ENCODE assay signal across 8 cellular contexts in genomic region chr11:45803981-45804805, GRCh38. TPM values are rescaled to one million over a fixed set of nuclear protein-coding genes. Genes with fewer than 3 reads are reported as not detected.
DNase-seq lines count a peak whose midpoint lies in the region; ATAC-seq and TF ChIP-seq lines count a peak whose summit lies in the region.

No MANE protein-coding gene starts in this region.

- peak; percentile 49 for ATAC-seq in DND-41 (ENCODE audit: insufficient read depth, low read depth)
- ATAC-seq in right lobe of liver, result peak; percentile 37 to 73 (median 66)
- no peak for ATAC-seq in HG03342 (IDR thresholded peaks at IDR 0.05; ENCODE audit: unreplicated experiment)

- peaks cover 8% of the 10 kb centered on the region for H4K20me1 ChIP-seq in DND-41 (ENCODE audit: insufficient read depth, low read length)

- H3K9me3 ChIP-seq in DND-41 (ENCODE audit: insufficient read depth, low read length, severe bottlenecking) (no peaks in the 10 kb centered on the region), HEK293 (ENCODE audit: control insufficient read depth, insufficient read depth, low read depth, low read length) (no peaks in the 10 kb centered on the region), right lobe of liver (no peaks in the 10 kb centered on the region)

- H3K4me1 ChIP-seq in DND-41 (ENCODE audit: insufficient read depth, low read length), result peaks cover 49% of the 10 kb centered on the region
- peaks cover 5% of the 10 kb centered on the region for H3K4me1 ChIP-seq in HEK293 (ENCODE audit: control insufficient read depth, insufficient read depth, low read length)
- peaks cover 0 to 55% (median 24%) of the 10 kb centered on the region in 4 donors for H3K4me1 ChIP-seq in right lobe of liver

- TF ChIP-seq POLR2A in right lobe of liver (IDR thresholded peaks at IDR 0.05), result peak; percentile 90

- POLR2A ChIA-PET in HEK293 (lab: Yijun Ruan, JAX), result interaction anchor here (1.8 to 2.2 kb wide), 2 partner anchors 12 to 43 kb away, joined by 6 to 8 read pairs; partner anchors contain the start of gene CRY2

- intact Hi-C loops in right lobe of liver (cut with DNase I), result no loop called here

- DNase-seq in DND-41, result peak; percentile 70
- peak; percentile 40 for DNase-seq in NCI-H2171 (lab: John Stamatoyannopoulos, UW)
- DNase-seq in activated CD4-positive, alpha-beta T cell treated with anti-CD3 and anti-CD28 coated beads, Interleukin-2, amount 50 U/mL, for 4 hours, result peak; percentile 29 to 40
- DNase-seq in dermis blood vessel endothelial cell, result peak; percentile 47
- peak; percentile 87 to 94 (median 90) for DNase-seq in right lobe of liver
- peak; percentile 48 to 61 for DNase-seq in stimulated activated CD4-positive, alpha-beta T cell treated with anti-CD3 and anti-CD28 coated beads, Interleukin-2, amount 100 ng/mL, for 48 hours

- H3K27me3 ChIP-seq in DND-41 (ENCODE audit: insufficient read depth, low read length, poor library complexity) (no peaks in the 10 kb centered on the region), right lobe of liver (no peaks in the 10 kb centered on the region)

- peak overlapping the region; percentile 83 for H3K4me2 ChIP-seq in DND-41 (ENCODE audit: insufficient read depth, low read length)

- peak overlapping the region; percentile 85 for H3K9ac ChIP-seq in DND-41 (ENCODE audit: low read depth, low read length)

- CTCF ChIA-PET in HEK293 (lab: Yijun Ruan, JAX), result interaction anchor here (0.7 to 1.1 kb wide), 3 partner anchors 12 to 225 kb away, joined by 3 to 4 read pairs (median 4); no protein-coding TSS in a partner anchor

- H3K36me3 ChIP-seq in DND-41 (ENCODE audit: insufficient read depth, low read length) (peaks cover 20% of the 10 kb centered on the region), HEK293 (ENCODE audit: control insufficient read depth in 2 of 2, insufficient read depth in 1 of 2, low read length in 2 of 2) (peaks cover 0 to 10% of the 10 kb centered on the region in 2 experiments; a peak in 1 of 3 replicates), right lobe of liver (peaks cover 0 to 14% (median 3%) of the 10 kb centered on the region in 4 donors)

- peak overlapping the region; percentile 93 for H2AFZ ChIP-seq in DND-41 (ENCODE audit: low read depth, low read length)

- TF ChIP-seq CTCF in DND-41 (IDR thresholded peaks at IDR 0.05; ENCODE audit: borderline replicate concordance, extremely low read depth, low read length, poor library complexity, severe bottlenecking) (peak; percentile 21), HEK293 (tag by site-specific recombination; IDR thresholded peaks at IDR 0.05) (no peak), right lobe of liver (IDR thresholded peaks at IDR 0.05) (peak in 2 of 4 donors; percentile 4 to 23)

- H3K27ac ChIP-seq in DND-41 (ENCODE audit: low read length) (peak overlapping the region; percentile 75), HEK293 (ENCODE audit: extremely low read depth, low read depth, low read length) (peak overlapping the region; percentile 59; the same call in 1 of the 2 replicates), right lobe of liver (peak overlapping the region; percentile 91 to 93 (median 91))

- 0% methylated on average over 22 of the region's 74 CpGs for WGBS in right lobe of liver (ENCODE audit: insufficient coverage, low coverage, low lambda C conversion rate, missing lambda C conversion rate)

- H3K79me2 ChIP-seq in DND-41 (ENCODE audit: insufficient read depth, low read length), result peaks cover 33% of the 10 kb centered on the region

- H3K4me3 ChIP-seq in DND-41 (ENCODE audit: low read depth in 1 of 2, low read length in 2 of 2), result peak overlapping the region; percentile 51 to 78
- peak overlapping the region; percentile 82 for H3K4me3 ChIP-seq in HEK293 (ENCODE audit: low read depth, low read length)
- peak overlapping the region; percentile 62 to 96 (median 78) for H3K4me3 ChIP-seq in right lobe of liver

TF ChIP-seq in HEK293, 187 proteins besides CTCF, POLR2A, EP300 and RAD21 (continues in another document):
- TF ChIP-seq KLF9 (tag by site-specific recombination; IDR thresholded peaks at IDR 0.05; ENCODE audit: low read depth) (peak; percentile 53), ZNF138 (tag by site-specific recombination; IDR thresholded peaks at IDR 0.05; ENCODE audit: borderline replicate concordance) (no peak), KLF1 (tag by site-specific recombination; IDR thresholded peaks at IDR 0.05) (peak; percentile 93), ZFP69B (tag by site-specific recombination; IDR thresholded peaks at IDR 0.05) (peak; percentile 46; the same call in 1 of the 2 replicates), ZNF600 (tag by site-specific recombination; IDR thresholded peaks at IDR 0.05) (peak; percentile 30; the same call in 1 of the 2 replicates), ZNF629 (tag by site-specific recombination; IDR thresholded peaks at IDR 0.05) (peak; percentile 19; the same call in 1 of the 2 replicates), ZBTB6 (tag by site-specific recombination; IDR thresholded peaks at IDR 0.05) (no peak), ZXDB (tag by site-specific recombination; IDR thresholded peaks at IDR 0.05) (0 out of 2 replicates have a peak, but pooled peaks have one; percentile 36), ZFHX2 (tag by site-specific recombination; conservative IDR thresholded peaks at IDR 0.05) (peak; percentile 77), TCF7L2 (IDR thresholded peaks at IDR 0.05; ENCODE audit: borderline replicate concordance, low read depth, low read length) (no peak), HOXD13 (CRISPR knock-in tag; IDR thresholded peaks at IDR 0.05; ENCODE audit: borderline replicate concordance) (no peak), REPIN1 (tag by site-specific recombination; IDR thresholded peaks at IDR 0.05; ENCODE audit: low read depth) (no peak), ZNF692 (tag by site-specific recombination; IDR thresholded peaks at IDR 0.05) (peak; percentile 40; the same call in 1 of the 2 replicates), EGR2 (tag by site-specific recombination; IDR thresholded peaks at IDR 0.05; ENCODE audit: low read depth) (peak; percentile 48; the same call in 1 of the 2 replicates), ZNF24 (tag by site-specific recombination; IDR thresholded peaks at IDR 0.05) (no peak), SP3 (tag by site-specific recombination; IDR thresholded peaks at IDR 0.05) (peak; percentile 32; the same call in 1 of the 2 replicates), ZBTB44 (tag by site-specific recombination; IDR thresholded peaks at IDR 0.05) (peak; percentile 86), ZNF394 (tag by site-specific recombination; IDR thresholded peaks at IDR 0.05; ENCODE audit: borderline replicate concordance) (peak; percentile 46; the same call in 1 of the 2 replicates), SP2 (tag by site-specific recombination; IDR thresholded peaks at IDR 0.05) (peak; percentile 78), RBAK (tag by site-specific recombination; IDR thresholded peaks at IDR 0.05) (no peak), ZBTB20 (tag by site-specific recombination; IDR thresholded peaks at IDR 0.05) (peak; percentile 99), ZNF169 (tag by site-specific recombination; IDR thresholded peaks at IDR 0.05) (no peak), GLIS1 (tag by site-specific recombination; IDR thresholded peaks at IDR 0.05) (peak; percentile 40; the same call in 1 of the 2 replicates)

RNA-seq across cellular contexts. Expression of gene SLC35C1, which starts 0.8 kb away (rescaled TPM):
- total RNA-seq in dermis blood vessel endothelial cell, result 4.8 and 14.2 TPM in 2 replicates
- 100 to 1,000 TPM in 3 of 6 experiments, 10 to 100 TPM in 3; 11.6 to 134 (median 83.9) TPM for total RNA-seq in right lobe of liver

RNA-seq across cellular contexts. Expression of gene CRY2, which starts 43.1 kb away (rescaled TPM):
- total RNA-seq in dermis blood vessel endothelial cell, result 8.2 and 11.6 TPM in 2 replicates
- 100 to 1,000 TPM in 1 of 6 experiments, 10 to 100 TPM in 5; 19.6 to 104 (median 31.5) TPM for total RNA-seq in right lobe of liver

Comparison
In these comparisons a context has a peak if more than half of its experiments do, and no peak if none do; other contexts are left out.
1. DNase-seq: peak in every context shown above with its lines; median percentile 90 in right lobe of liver; 70 in DND-41; 54 in stimulated activated CD4-positive, alpha-beta T cell treated with anti-CD3 and anti-CD28 coated beads, Interleukin-2, amount 100 ng/mL, for 48 hours; 47 in dermis blood vessel endothelial cell; 40 in NCI-H2171; 34 in activated CD4-positive, alpha-beta T cell treated with anti-CD3 and anti-CD28 coated beads, Interleukin-2, amount 50 U/mL, for 4 hours.